In the genomic region with DNA sequence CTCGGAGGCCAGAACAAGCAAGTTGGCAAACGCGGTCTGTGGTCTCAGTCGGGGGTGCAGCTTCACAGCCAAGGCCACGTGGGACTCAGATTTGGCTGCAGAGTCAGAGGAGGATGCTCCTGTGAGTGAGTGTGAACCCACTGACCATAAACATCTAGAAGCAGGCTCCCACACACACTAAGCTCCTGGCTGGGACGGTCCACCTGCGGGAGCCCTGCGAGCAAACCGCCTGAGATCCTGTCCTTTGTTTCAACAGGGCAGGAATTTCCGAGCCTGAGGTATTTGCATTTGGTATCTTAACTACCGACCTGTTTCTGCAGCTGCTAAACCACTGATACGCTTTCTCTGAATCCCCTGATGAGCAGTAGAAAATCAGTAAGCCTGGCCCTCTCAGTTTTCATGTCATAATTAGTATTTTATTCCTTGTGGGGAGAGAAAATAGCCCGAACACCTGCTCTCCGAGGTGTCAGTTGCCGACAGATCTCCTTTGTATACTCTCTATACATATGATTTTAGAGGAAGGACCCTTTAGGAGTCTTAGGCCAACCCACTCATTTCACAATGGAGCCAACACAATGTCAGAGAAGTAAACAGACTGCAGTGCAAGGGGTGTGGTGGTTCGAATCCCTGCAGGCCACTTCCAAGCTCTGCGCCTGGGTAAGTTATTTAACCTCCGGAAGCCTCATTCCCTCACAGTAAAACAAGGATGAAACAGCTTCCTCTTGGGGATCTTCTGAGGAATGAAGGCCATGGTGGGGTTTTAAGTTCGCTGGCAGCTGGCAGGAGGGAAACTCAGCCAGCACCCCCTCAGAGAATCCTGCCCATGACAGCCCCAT, we compare ENCODE assay signal across 9 cellular contexts. TPM values are rescaled to one million over a fixed set of nuclear protein-coding genes. Genes with fewer than 3 reads are reported as not detected.
DNase-seq lines count a peak whose midpoint lies in the region; ATAC-seq and TF ChIP-seq lines count a peak whose summit lies in the region.
"Had no signal": no experiment of that assay in that cellular context is flagged by ENCODE, and none has a peak within 500 bp of the region (broad histone marks: within the 10 kb centered on the region; RNA-seq: fewer than 3 reads in every experiment).

No MANE protein-coding gene starts in this region.

- H3K4me1 Mint-ChIP-seq in H9: peaks cover 28 to 42% of the 10 kb centered on the region in 2 experiments

- no peaks in the 10 kb centered on the region for H3K27me3 ChIP-seq in H9 (ENCODE audit: insufficient read depth, low read length)

- peak overlapping the region; percentile 13; the same call in 1 of the 2 replicates for H2BK15ac ChIP-seq in H9 (ENCODE audit: low read depth, low read length)

- H3K56ac ChIP-seq in H9 (ENCODE audit: insufficient read length, low read depth, low read length): no peak overlapping the region

- peak overlapping the region; percentile 94; the same call in 1 of the 2 replicates for H3K4ac ChIP-seq in H9 (ENCODE audit: low read depth, low read length)

- peak overlapping the region; percentile 2; the same call in 1 of the 2 replicates for H3K4me3 ChIP-seq in iPS-18c (ENCODE audit: insufficient read depth, low read depth, low read length)

- no peak overlapping the region for H3K23ac ChIP-seq in H9 (ENCODE audit: insufficient read length, low read depth, low read length)

- H3K79me1 ChIP-seq in H9 (ENCODE audit: insufficient read depth, low read depth, low read length, poor library complexity, severe bottlenecking): no peaks in the 10 kb centered on the region

- H3K79me2 ChIP-seq in H9 (ENCODE audit: insufficient read depth, low read length): peaks cover 1% of the 10 kb centered on the region; the same call in 1 of the 2 replicates

- WGBS in H9 (ENCODE audit: extremely low coverage, insufficient read length, low lambda C conversion rate): no CpG with 5 or more reads among the region's 19 CpGs

- no peak overlapping the region for H2AK5ac ChIP-seq in H9 (ENCODE audit: insufficient read length, low read length)

- TF ChIP-seq CTCF in H9 (conservative IDR thresholded peaks at IDR 0.05): no peak

- H3K9ac ChIP-seq in H9 (ENCODE audit: extremely low read depth, insufficient read length, low read length): peak overlapping the region; percentile 33

- H3K9me3 ChIP-seq in H9 (ENCODE audit: control insufficient read depth, low read depth, low read length) (no peaks in the 10 kb centered on the region), iPS-18c (ENCODE audit: control insufficient read depth, insufficient read depth, low read length) (no peaks in the 10 kb centered on the region)

- H4K8ac ChIP-seq in H9 (replicated peaks; ENCODE audit: insufficient read length, low read depth, low read length): no peak overlapping the region

- H2BK20ac ChIP-seq in H9 (ENCODE audit: low read depth, low read length, poor library complexity, severe bottlenecking): peak overlapping the region; percentile 60

- H2BK12ac ChIP-seq in H9 (ENCODE audit: insufficient read length, low read depth, low read length): peak overlapping the region; percentile 47

- H3K4me3 Mint-ChIP-seq in H9: peak overlapping the region; percentile 34 to 49

- no peak overlapping the region for H2AFZ ChIP-seq in H9 (ENCODE audit: low read length)

- H3K4me2 ChIP-seq in H9 (ENCODE audit: insufficient read depth, insufficient read length, low read length): peak overlapping the region; percentile 2

- H3K36me3 Mint-ChIP-seq in H9 (ENCODE audit: insufficient read depth in 1 of 3, low read depth in 3 of 3): no peaks in the 10 kb centered on the region

- H3K27ac Mint-ChIP-seq in H9: peak overlapping the region; percentile 96 to 99 (median 98)

- H3K9me3 Mint-ChIP-seq in H9: no peaks in the 10 kb centered on the region

- H3K18ac ChIP-seq in H9 (ENCODE audit: insufficient read length, low read depth, low read length): peak overlapping the region; percentile 84

- H2BK120ac ChIP-seq in H9 (ENCODE audit: low read depth, low read length, poor library complexity, severe bottlenecking): peak overlapping the region; percentile 52

- H4K5ac ChIP-seq in H9 (ENCODE audit: insufficient read length, low read depth, low read length): no peak overlapping the region

- H2BK5ac ChIP-seq in H9 (ENCODE audit: insufficient read length, low read length): peak overlapping the region; percentile 24

- H3T11ph ChIP-seq in H9 (ENCODE audit: low read length): peak overlapping the region; percentile 78

- H3K23me2 ChIP-seq in H9 (ENCODE audit: insufficient read length, low read depth, low read length, poor library complexity, severe bottlenecking): no peaks in the 10 kb centered on the region

- peaks cover 10% of the 10 kb centered on the region; the same call in 1 of the 2 replicates for H3K4me1 ChIP-seq in H9 (ENCODE audit: insufficient read depth, low read length)

- H3K14ac ChIP-seq in H9 (ENCODE audit: insufficient read depth, low read length): peak overlapping the region; percentile 90

- DNase-seq in ELF-1 (ENCODE audit: low read depth, low spot score) (peak; percentile 96), H9 (peak; percentile 91), NCI-H2196 (lab: John Stamatoyannopoulos, UW; ENCODE audit: unreplicated experiment) (peak; percentile 33), hippocampal formation (lab: John Stamatoyannopoulos, UW) (no peak), GM03348 (ENCODE audit: low spot score) (no peak)
- no peak for DNase-seq in activated CD4-positive, CD25-positive, alpha-beta regulatory T cell (lab: John Stamatoyannopoulos, UW)

- no peaks in the 10 kb centered on the region for H4K20me1 ChIP-seq in H9 (ENCODE audit: control insufficient read depth, insufficient read depth, insufficient read length)

- H3K27ac ChIP-seq in H9 (ENCODE audit: insufficient read length, low read depth, low read length): peak overlapping the region; percentile 96
- H3K27ac ChIP-seq: C4-2B had no signal

- no peaks in the 10 kb centered on the region for H3K27me3 Mint-ChIP-seq in H9 (ENCODE audit: low read depth)

- H4K91ac ChIP-seq in H9 (ENCODE audit: insufficient read length, low read depth, low read length): peak overlapping the region; percentile 54

- ATAC-seq in HG02588 (IDR thresholded peaks at IDR 0.05; ENCODE audit: unreplicated experiment): no peak

RNA-seq across cellular contexts. Expression of a gene that starts 41.0 kb away (rescaled TPM):
- total RNA-seq in H9 (2021): 63.5 and 66.7 TPM in 2 replicates

Comparison
In these comparisons a context has a peak if more than half of its experiments do, and no peak if none do; other contexts are left out.
1. DNase-seq: peak in ELF-1 (single experiment), H9 (single experiment) and NCI-H2196 (single experiment); none in hippocampal formation (0 of 2), GM03348 (single experiment) and activated CD4-positive, CD25-positive, alpha-beta regulatory T cell (0 of 4).